Comparison of ENCODE assay signal across 9 cellular contexts in the genomic region with DNA sequence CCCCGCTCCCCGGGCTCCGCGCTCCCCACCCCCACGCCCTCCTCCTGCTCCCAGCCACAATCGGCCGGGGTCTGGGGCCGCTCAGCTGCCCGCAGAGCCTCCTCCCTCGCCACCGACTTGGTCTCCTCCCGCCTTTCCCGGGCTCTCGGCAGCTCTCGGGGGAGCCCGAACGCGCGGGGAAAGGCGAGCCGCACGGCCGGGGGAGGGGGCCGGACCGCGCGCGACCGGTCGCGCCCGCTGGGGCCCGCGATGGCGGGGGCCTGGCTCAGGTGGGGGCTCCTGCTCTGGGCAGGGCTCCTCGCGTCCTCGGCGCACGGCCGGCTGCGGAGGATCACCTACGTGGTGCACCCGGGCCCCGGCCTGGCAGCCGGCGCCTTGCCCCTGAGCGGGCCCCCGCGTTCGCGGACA. TPM values are rescaled to one million over a fixed set of nuclear protein-coding genes. Genes with fewer than 3 reads are reported as not detected.
DNase-seq lines count a peak whose midpoint lies in the region; ATAC-seq lines count a peak whose summit lies in the region.
"Had no signal": no experiment of that assay in that cellular context is flagged by ENCODE, and none has a peak within 500 bp of the region (broad histone marks: within the 10 kb centered on the region; RNA-seq: fewer than 3 reads in every experiment).

No MANE protein-coding gene starts in this region.

- in situ Hi-C loops in KBM-7 (cut with MboI; ENCODE audit: low pct_unique_long_range_greater_than_20kb, low sequenced_read_pairs), result no loop called here

- no peak overlapping the region for H3K27ac Mint-ChIP-seq in activated CD4-positive, alpha-beta T cell treated with anti-CD3 and anti-CD28 coated beads for 36 hours
- no peak overlapping the region for H3K27ac Mint-ChIP-seq in stimulated activated effector memory CD8-positive, alpha-beta T cell treated with anti-CD3 and anti-CD28 coated beads, Interleukin-12 subunit alpha, Interleukin-12 subunit beta, amount 100 ng/mL, for 72 hours
- H3K27ac Mint-ChIP-seq: activated naive CD8-positive, alpha-beta T cell had no signal

- peak; percentile 16 for DNase-seq in activated CD4-positive, alpha-beta T cell treated with anti-CD3 and anti-CD28 coated beads for 36 hours
- no peak for DNase-seq in activated CD4-positive, alpha-beta T cell treated with anti-CD3 and anti-CD28 coated beads, Interleukin-2, amount 50 U/mL, for 1 hour
- peak; percentile 58 for DNase-seq in activated CD8-positive, alpha-beta memory T cell treated with anti-CD3 and anti-CD28 coated beads, Interleukin-2, amount 50 U/mL, for 48 hours
- DNase-seq in hepatic stellate cell (ENCODE audit: low spot score), result peak; percentile 26
- DNase-seq in stimulated activated effector memory CD8-positive, alpha-beta T cell treated with anti-CD3 and anti-CD28 coated beads, Interleukin-12 subunit alpha, Interleukin-12 subunit beta, amount 100 ng/mL, for 72 hours (ENCODE audit: low spot score in 2 of 2), result peak in 1 of 2 donors; percentile 50
- DNase-seq in KBM-7, result no peak
- DNase-seq in NCI-H774 (lab: John Stamatoyannopoulos, UW), result no peak

- H3K27me3 Mint-ChIP-seq in activated CD4-positive, alpha-beta T cell treated with anti-CD3 and anti-CD28 coated beads for 36 hours, result peaks cover 23% of the 10 kb centered on the region

- intact Hi-C loops in activated CD4-positive, alpha-beta T cell treated with anti-CD3 and anti-CD28 coated beads for 36 hours (cut with DNase I, micrococcal nuclease), result loop anchor here in 1 of 2 experiments (2.0 to 5.0 kb wide), 6 partner anchors 170 to 650 kb away; a partner anchor contains a TSS

- no peaks in the 10 kb centered on the region for H3K4me1 Mint-ChIP-seq in activated CD4-positive, alpha-beta T cell treated with anti-CD3 and anti-CD28 coated beads for 36 hours
- no peaks in the 10 kb centered on the region for H3K4me1 Mint-ChIP-seq in stimulated activated effector memory CD8-positive, alpha-beta T cell treated with anti-CD3 and anti-CD28 coated beads, Interleukin-12 subunit alpha, Interleukin-12 subunit beta, amount 100 ng/mL, for 72 hours

- H3K4me3 Mint-ChIP-seq in activated CD4-positive, alpha-beta T cell treated with anti-CD3 and anti-CD28 coated beads for 36 hours, result peak overlapping the region; percentile 67
- peak overlapping the region; percentile 67 for H3K4me3 Mint-ChIP-seq in stimulated activated effector memory CD8-positive, alpha-beta T cell treated with anti-CD3 and anti-CD28 coated beads, Interleukin-12 subunit alpha, Interleukin-12 subunit beta, amount 100 ng/mL, for 72 hours

- H3K36me3 Mint-ChIP-seq in activated CD4-positive, alpha-beta T cell treated with anti-CD3 and anti-CD28 coated beads for 36 hours (ENCODE audit: low read depth), result no peaks in the 10 kb centered on the region
- H3K36me3 Mint-ChIP-seq in stimulated activated effector memory CD8-positive, alpha-beta T cell treated with anti-CD3 and anti-CD28 coated beads, Interleukin-12 subunit alpha, Interleukin-12 subunit beta, amount 100 ng/mL, for 72 hours, result no peaks in the 10 kb centered on the region
- H3K36me3 Mint-ChIP-seq: activated naive CD8-positive, alpha-beta T cell had no signal

- no peaks in the 10 kb centered on the region for H3K9me3 Mint-ChIP-seq in activated CD4-positive, alpha-beta T cell treated with anti-CD3 and anti-CD28 coated beads for 36 hours (ENCODE audit: low read depth)
- H3K9me3 Mint-ChIP-seq in stimulated activated effector memory CD8-positive, alpha-beta T cell treated with anti-CD3 and anti-CD28 coated beads, Interleukin-12 subunit alpha, Interleukin-12 subunit beta, amount 100 ng/mL, for 72 hours, result no peaks in the 10 kb centered on the region

- POLR2A ChIA-PET in activated CD4-positive, alpha-beta T cell treated with anti-CD3 and anti-CD28 coated beads for 36 hours (lab: Charles Lee), result interaction anchor here (0.6 kb wide), 1 partner anchor 76 kb away, joined by 3 read pairs; no protein-coding TSS in a partner anchor

- CTCF ChIA-PET in activated CD4-positive, alpha-beta T cell treated with anti-CD3 and anti-CD28 coated beads for 36 hours (lab: Charles Lee), result no interaction called here

- ATAC-seq in activated CD4-positive, alpha-beta T cell treated with anti-CD3 and anti-CD28 coated beads for 36 hours, result peak; percentile 7
- peak; percentile 18 for ATAC-seq in HG03025 (IDR thresholded peaks at IDR 0.05; ENCODE audit: low FRiP score, unreplicated experiment)
- peak; percentile 34 for ATAC-seq in stimulated activated effector memory CD8-positive, alpha-beta T cell treated with anti-CD3 and anti-CD28 coated beads, Interleukin-12 subunit alpha, Interleukin-12 subunit beta, amount 100 ng/mL, for 72 hours

RNA-seq across cellular contexts. Expression of a gene that starts 0.3 kb away (rescaled TPM):
- total RNA-seq in activated CD4-positive, alpha-beta T cell treated with anti-CD3 and anti-CD28 coated beads for 36 hours, result under 1 TPM; 0.14 to 0.26 TPM

Comparison
In these comparisons a context has a peak if more than half of its experiments do, and no peak if none do; other contexts are left out.
1. DNase-seq: peak in activated CD4-positive, alpha-beta T cell treated with anti-CD3 and anti-CD28 coated beads for 36 hours (single experiment), activated CD8-positive, alpha-beta memory T cell treated with anti-CD3 and anti-CD28 coated beads, Interleukin-2, amount 50 U/mL, for 48 hours (single experiment) and hepatic stellate cell (single experiment); none in activated CD4-positive, alpha-beta T cell treated with anti-CD3 and anti-CD28 coated beads, Interleukin-2, amount 50 U/mL, for 1 hour (single experiment), KBM-7 (single experiment) and NCI-H774 (single experiment).
2. Peak in every context shown above with its lines, with median percentiles within 50 percentile points of each other: ATAC-seq.